ENCODE assay signal across 1 cellular context in the genomic region with DNA sequence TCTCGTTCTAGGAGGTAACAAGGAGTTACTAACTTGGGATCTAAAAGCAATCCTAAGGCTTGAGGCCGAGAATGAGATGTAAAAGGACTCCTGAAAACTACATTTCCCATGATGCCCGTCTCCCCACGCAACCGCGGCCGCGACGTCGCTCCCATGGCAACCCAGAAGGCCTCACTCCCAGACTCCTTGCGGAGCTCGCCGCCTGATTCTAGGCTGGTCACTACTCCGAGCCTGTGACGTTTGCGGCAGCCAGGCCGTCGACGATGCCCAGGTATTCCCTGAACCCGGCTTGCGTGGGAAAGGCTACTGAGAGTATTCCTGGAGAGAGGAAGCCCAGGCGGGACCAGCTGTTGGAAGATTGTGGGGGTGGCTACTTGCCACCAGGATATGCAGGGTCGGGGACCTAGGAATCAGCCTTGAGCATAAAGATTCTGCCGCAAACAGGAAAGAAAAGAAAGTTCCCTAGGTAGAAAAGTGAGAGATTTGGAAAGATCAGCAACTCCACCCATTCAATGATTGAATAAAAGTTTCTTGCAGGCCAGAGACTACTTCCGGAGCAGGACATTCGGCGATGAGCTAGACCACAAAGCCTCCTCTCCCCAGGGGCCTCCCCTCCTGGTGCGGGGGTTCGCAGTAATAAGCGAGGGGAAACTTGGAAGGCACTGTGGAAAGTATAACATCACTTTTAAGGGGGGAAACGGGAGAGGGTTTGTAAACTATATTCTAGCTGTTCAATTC.
TF ChIP-seq lines count a peak whose summit lies in the region.

A gene (plus strand): TSS at position 164 of the 738 bp plus-strand sequence. CDS start 100 bp downstream, at position 264.

TF ChIP-seq in HepG2, 621 proteins besides CTCF, POLR2A, EP300 and RAD21 (continued from another document and continues in another):
- TF ChIP-seq ZNF619 (CRISPR knock-in tag; IDR thresholded peaks at IDR 0.05) (0 out of 2 replicates have a peak, but pooled peaks have one; percentile 54), ZNF326 (CRISPR knock-in tag; IDR thresholded peaks at IDR 0.05; ENCODE audit: borderline replicate concordance) (no peak), ZNF431 (CRISPR knock-in tag; IDR thresholded peaks at IDR 0.05; ENCODE audit: borderline replicate concordance, low read depth) (no peak), MTA3 (CRISPR knock-in tag; IDR thresholded peaks at IDR 0.05) (no peak), KMT2A (CRISPR knock-in tag; IDR thresholded peaks at IDR 0.05) (peak; percentile 69), ZNF550 (CRISPR knock-in tag; IDR thresholded peaks at IDR 0.05; ENCODE audit: borderline replicate concordance) (no peak), ZSCAN12 (CRISPR knock-in tag; IDR thresholded peaks at IDR 0.05) (no peak), ZNF841 (CRISPR knock-in tag; IDR thresholded peaks at IDR 0.05; ENCODE audit: borderline replicate concordance) (no peak), ZNF724P (CRISPR knock-in tag; IDR thresholded peaks at IDR 0.05; ENCODE audit: borderline replicate concordance) (peak; percentile 78), SRSF1 (optimal IDR thresholded peaks at IDR 0.05; ENCODE audit: low read depth, low read length) (no peak), ZNF567 (CRISPR knock-in tag; IDR thresholded peaks at IDR 0.05; ENCODE audit: borderline replicate concordance) (no peak), JUN (CRISPR knock-in tag; IDR thresholded peaks at IDR 0.05) (no peak), MTF1 (CRISPR knock-in tag; IDR thresholded peaks at IDR 0.05) (no peak), SMAD1 (CRISPR knock-in tag; IDR thresholded peaks at IDR 0.05; ENCODE audit: borderline replicate concordance, low read depth) (peak; percentile 86; the same call in 1 of the 2 replicates), ARID2 (CRISPR knock-in tag; IDR thresholded peaks at IDR 0.05; ENCODE audit: borderline replicate concordance) (peak; percentile 73; the same call in 1 of the 2 replicates), NFKBIZ (CRISPR knock-in tag; IDR thresholded peaks at IDR 0.05) (peak; percentile 84; the same call in 1 of the 2 replicates), ZNF354B (CRISPR knock-in tag; IDR thresholded peaks at IDR 0.05) (no peak), HCFC1 (IDR thresholded peaks at IDR 0.05; ENCODE audit: low read depth, low read length) (peak; percentile 98), ETV6 (CRISPR knock-in tag; conservative IDR thresholded peaks at IDR 0.05) (0 out of 2 replicates have a peak, but pooled peaks have one; percentile 65), GATAD2A (CRISPR knock-in tag; IDR thresholded peaks at IDR 0.05) (peak; percentile 6; the same call in 1 of the 2 replicates), ZNF556 (CRISPR knock-in tag; IDR thresholded peaks at IDR 0.05; ENCODE audit: borderline replicate concordance) (peak; percentile 57; the same call in 1 of the 2 replicates), ZNF792 (CRISPR knock-in tag; IDR thresholded peaks at IDR 0.05) (peak; percentile 63; the same call in 1 of the 2 replicates), NCOA5 (CRISPR knock-in tag; IDR thresholded peaks at IDR 0.05) (no peak), TEAD2 (CRISPR knock-in tag; IDR thresholded peaks at IDR 0.05) (no peak)
- TF ChIP-seq, protein P1, sequence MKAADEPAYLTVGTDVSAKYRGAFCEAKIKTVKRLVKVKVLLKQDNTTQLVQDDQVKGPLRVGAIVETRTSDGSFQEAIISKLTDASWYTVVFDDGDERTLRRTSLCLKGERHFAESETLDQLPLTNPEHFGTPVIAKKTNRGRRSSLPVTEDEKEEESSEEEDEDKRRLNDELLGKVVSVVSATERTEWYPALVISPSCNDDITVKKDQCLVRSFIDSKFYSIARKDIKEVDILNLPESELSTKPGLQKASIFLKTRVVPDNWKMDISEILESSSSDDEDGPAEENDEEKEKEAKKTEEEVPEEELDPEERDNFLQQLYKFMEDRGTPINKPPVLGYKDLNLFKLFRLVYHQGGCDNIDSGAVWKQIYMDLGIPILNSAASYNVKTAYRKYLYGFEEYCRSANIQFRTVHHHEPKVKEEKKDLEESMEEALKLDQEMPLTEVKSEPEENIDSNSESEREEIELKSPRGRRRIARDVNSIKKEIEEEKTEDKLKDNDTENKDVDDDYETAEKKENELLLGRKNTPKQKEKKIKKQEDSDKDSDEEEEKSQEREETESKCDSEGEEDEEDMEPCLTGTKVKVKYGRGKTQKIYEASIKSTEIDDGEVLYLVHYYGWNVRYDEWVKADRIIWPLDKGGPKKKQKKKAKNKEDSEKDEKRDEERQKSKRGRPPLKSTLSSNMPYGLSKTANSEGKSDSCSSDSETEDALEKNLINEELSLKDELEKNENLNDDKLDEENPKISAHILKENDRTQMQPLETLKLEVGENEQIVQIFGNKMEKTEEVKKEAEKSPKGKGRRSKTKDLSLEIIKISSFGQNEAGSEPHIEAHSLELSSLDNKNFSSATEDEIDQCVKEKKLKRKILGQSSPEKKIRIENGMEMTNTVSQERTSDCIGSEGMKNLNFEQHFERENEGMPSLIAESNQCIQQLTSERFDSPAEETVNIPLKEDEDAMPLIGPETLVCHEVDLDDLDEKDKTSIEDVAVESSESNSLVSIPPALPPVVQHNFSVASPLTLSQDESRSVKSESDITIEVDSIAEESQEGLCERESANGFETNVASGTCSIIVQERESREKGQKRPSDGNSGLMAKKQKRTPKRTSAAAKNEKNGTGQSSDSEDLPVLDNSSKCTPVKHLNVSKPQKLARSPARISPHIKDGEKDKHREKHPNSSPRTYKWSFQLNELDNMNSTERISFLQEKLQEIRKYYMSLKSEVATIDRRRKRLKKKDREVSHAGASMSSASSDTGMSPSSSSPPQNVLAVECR (CRISPR knock-in tag; IDR thresholded peaks at IDR 0.05; ENCODE audit: borderline replicate concordance) = peak; percentile 97
- TF ChIP-seq, protein P2, sequence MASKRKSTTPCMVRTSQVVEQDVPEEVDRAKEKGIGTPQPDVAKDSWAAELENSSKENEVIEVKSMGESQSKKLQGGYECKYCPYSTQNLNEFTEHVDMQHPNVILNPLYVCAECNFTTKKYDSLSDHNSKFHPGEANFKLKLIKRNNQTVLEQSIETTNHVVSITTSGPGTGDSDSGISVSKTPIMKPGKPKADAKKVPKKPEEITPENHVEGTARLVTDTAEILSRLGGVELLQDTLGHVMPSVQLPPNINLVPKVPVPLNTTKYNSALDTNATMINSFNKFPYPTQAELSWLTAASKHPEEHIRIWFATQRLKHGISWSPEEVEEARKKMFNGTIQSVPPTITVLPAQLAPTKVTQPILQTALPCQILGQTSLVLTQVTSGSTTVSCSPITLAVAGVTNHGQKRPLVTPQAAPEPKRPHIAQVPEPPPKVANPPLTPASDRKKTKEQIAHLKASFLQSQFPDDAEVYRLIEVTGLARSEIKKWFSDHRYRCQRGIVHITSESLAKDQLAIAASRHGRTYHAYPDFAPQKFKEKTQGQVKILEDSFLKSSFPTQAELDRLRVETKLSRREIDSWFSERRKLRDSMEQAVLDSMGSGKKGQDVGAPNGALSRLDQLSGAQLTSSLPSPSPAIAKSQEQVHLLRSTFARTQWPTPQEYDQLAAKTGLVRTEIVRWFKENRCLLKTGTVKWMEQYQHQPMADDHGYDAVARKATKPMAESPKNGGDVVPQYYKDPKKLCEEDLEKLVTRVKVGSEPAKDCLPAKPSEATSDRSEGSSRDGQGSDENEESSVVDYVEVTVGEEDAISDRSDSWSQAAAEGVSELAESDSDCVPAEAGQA (IDR thresholded peaks at IDR 0.05; ENCODE audit: low read depth) = peak; percentile 78
- TF ChIP-seq, protein P2 (CRISPR knock-in tag; IDR thresholded peaks at IDR 0.05; ENCODE audit: borderline replicate concordance) = no peak
- TF ChIP-seq, protein P3, sequence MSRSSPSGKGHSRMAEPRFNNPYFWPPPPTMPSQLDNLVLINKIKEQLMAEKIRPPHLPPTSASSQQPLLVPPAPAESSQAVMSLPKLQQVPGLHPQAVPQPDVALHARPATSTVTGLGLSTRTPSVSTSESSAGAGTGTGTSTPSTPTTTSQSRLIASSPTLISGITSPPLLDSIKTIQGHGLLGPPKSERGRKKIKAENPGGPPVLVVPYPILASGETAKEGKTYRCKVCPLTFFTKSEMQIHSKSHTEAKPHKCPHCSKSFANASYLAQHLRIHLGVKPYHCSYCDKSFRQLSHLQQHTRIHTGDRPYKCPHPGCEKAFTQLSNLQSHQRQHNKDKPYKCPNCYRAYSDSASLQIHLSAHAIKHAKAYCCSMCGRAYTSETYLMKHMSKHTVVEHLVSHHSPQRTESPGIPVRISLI (CRISPR knock-in tag; IDR thresholded peaks at IDR 0.05; ENCODE audit: borderline replicate concordance) = no peak
- TF ChIP-seq, protein P4, sequence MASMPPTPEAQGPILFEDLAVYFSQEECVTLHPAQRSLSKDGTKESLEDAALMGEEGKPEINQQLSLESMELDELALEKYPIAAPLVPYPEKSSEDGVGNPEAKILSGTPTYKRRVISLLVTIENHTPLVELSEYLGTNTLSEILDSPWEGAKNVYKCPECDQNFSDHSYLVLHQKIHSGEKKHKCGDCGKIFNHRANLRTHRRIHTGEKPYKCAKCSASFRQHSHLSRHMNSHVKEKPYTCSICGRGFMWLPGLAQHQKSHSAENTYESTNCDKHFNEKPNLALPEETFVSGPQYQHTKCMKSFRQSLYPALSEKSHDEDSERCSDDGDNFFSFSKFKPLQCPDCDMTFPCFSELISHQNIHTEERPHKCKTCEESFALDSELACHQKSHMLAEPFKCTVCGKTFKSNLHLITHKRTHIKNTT (CRISPR knock-in tag; IDR thresholded peaks at IDR 0.05) = no peak
- TF ChIP-seq, protein P5, sequence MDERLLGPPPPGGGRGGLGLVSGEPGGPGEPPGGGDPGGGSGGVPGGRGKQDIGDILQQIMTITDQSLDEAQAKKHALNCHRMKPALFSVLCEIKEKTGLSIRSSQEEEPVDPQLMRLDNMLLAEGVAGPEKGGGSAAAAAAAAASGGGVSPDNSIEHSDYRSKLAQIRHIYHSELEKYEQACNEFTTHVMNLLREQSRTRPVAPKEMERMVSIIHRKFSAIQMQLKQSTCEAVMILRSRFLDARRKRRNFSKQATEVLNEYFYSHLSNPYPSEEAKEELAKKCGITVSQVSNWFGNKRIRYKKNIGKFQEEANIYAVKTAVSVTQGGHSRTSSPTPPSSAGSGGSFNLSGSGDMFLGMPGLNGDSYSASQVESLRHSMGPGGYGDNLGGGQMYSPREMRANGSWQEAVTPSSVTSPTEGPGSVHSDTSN (CRISPR knock-in tag; IDR thresholded peaks at IDR 0.05) = no peak
- TF ChIP-seq, protein P6, sequence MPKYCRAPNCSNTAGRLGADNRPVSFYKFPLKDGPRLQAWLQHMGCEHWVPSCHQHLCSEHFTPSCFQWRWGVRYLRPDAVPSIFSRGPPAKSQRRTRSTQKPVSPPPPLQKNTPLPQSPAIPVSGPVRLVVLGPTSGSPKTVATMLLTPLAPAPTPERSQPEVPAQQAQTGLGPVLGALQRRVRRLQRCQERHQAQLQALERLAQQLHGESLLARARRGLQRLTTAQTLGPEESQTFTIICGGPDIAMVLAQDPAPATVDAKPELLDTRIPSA (CRISPR knock-in tag; IDR thresholded peaks at IDR 0.05; ENCODE audit: borderline replicate concordance) = no peak
- TF ChIP-seq, protein P7, sequence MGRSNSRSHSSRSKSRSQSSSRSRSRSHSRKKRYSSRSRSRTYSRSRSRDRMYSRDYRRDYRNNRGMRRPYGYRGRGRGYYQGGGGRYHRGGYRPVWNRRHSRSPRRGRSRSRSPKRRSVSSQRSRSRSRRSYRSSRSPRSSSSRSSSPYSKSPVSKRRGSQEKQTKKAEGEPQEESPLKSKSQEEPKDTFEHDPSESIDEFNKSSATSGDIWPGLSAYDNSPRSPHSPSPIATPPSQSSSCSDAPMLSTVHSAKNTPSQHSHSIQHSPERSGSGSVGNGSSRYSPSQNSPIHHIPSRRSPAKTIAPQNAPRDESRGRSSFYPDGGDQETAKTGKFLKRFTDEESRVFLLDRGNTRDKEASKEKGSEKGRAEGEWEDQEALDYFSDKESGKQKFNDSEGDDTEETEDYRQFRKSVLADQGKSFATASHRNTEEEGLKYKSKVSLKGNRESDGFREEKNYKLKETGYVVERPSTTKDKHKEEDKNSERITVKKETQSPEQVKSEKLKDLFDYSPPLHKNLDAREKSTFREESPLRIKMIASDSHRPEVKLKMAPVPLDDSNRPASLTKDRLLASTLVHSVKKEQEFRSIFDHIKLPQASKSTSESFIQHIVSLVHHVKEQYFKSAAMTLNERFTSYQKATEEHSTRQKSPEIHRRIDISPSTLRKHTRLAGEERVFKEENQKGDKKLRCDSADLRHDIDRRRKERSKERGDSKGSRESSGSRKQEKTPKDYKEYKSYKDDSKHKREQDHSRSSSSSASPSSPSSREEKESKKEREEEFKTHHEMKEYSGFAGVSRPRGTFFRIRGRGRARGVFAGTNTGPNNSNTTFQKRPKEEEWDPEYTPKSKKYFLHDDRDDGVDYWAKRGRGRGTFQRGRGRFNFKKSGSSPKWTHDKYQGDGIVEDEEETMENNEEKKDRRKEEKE (IDR thresholded peaks at IDR 0.05) = no peak
- TF ChIP-seq, protein P8, sequence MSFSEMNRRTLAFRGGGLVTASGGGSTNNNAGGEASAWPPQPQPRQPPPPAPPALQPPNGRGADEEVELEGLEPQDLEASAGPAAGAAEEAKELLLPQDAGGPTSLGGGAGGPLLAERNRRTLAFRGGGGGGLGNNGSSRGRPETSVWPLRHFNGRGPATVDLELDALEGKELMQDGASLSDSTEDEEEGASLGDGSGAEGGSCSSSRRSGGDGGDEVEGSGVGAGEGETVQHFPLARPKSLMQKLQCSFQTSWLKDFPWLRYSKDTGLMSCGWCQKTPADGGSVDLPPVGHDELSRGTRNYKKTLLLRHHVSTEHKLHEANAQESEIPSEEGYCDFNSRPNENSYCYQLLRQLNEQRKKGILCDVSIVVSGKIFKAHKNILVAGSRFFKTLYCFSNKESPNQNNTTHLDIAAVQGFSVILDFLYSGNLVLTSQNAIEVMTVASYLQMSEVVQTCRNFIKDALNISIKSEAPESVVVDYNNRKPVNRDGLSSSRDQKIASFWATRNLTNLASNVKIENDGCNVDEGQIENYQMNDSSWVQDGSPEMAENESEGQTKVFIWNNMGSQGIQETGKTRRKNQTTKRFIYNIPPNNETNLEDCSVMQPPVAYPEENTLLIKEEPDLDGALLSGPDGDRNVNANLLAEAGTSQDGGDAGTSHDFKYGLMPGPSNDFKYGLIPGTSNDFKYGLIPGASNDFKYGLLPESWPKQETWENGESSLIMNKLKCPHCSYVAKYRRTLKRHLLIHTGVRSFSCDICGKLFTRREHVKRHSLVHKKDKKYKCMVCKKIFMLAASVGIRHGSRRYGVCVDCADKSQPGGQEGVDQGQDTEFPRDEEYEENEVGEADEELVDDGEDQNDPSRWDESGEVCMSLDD (CRISPR knock-in tag; IDR thresholded peaks at IDR 0.05; ENCODE audit: borderline replicate concordance) = no peak
